Comparison of ENCODE assay signal across 10 cellular contexts in the genomic region with DNA sequence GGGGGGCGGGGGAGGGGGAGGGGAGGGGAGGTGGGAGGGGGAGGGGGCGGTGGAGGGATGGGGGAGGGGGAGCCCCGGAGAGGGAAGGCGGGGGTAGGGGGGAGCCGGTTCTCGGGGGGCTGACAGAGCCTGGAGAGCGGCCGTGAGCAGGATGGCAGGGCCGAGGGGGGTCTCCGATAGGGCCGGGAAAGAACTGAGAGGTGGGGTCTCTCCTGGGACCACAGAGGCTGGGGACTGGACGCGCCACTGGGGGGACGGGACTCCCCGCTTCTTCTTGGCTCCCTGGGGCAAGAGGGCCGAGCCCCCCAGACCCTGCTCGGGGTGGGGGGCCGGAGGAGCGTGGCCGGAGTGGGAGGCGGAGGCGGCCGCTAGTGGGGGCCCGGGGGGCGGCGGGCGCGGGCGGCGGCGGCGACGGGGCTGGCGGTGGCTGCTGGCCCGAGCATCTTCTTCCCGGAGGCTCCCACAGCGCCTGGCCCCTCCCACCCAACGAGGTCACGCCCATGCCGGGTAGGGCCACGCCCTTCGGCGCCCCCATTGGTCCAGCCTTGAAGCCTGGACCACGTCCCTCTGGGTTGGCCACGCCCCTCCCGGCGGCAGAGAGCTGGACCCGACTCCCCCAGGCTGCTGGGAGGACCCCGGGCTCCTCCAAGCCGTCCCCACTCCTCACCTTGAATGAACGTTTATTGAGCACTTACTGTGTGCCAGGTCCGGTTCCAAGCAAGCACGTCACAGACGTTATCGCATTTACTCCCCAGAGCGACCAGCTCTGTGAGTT. TPM values are rescaled to one million over a fixed set of nuclear protein-coding genes. Genes with fewer than 3 reads are reported as not detected.
DNase-seq lines count a peak whose midpoint lies in the region; ATAC-seq and TF ChIP-seq lines count a peak whose summit lies in the region.
"Had no signal": no experiment of that assay in that cellular context is flagged by ENCODE, and none has a peak within 500 bp of the region (broad histone marks: within the 10 kb centered on the region; RNA-seq: fewer than 3 reads in every experiment).

NOVA2 (minus strand) TSS at position 302 of the 775 bp plus-strand sequence. CDS start 514 bp downstream, outside the sequence.

- H3K27ac ChIP-seq in osteoblast (ENCODE audit: low read depth, low read length), result no peak within 1 kb of the TSS
- H3K27ac ChIP-seq: 22Rv1, VCaP had no signal

- H3K27me3 Mint-ChIP-seq in activated naive CD4-positive, alpha-beta T cell treated with anti-CD3 and anti-CD28 coated beads, Interleukin-2, amount 10 ng/mL, durations not matched to agents 7 days and 5 days, result peaks cover 90% of the 10 kb centered on the region

- peaks cover 52% of the 10 kb centered on the region for H3K27me3 ChIP-seq in osteoblast (ENCODE audit: insufficient read depth, low read length)

- no peaks in the 10 kb centered on the region for H3K36me3 ChIP-seq in osteoblast (ENCODE audit: insufficient read depth, low read length)

- DNase-seq in DMS53 (lab: John Stamatoyannopoulos, UW) (peak; percentile 42), DMS53 treated with DMSO at 0.1 percent for 48 hours (lab: John Stamatoyannopoulos, UW; ENCODE audit: unreplicated experiment) (no peak), NCI-H345 treated with DMSO at 0.1 percent for 48 hours (lab: John Stamatoyannopoulos, UW; ENCODE audit: unreplicated experiment) (peak; percentile 47), glomerular visceral epithelial cell (ENCODE audit: extremely low spot score) (peak; percentile 60), osteoblast (ENCODE audit: insufficient read length, low spot score, missing footprints) (peak; percentile 91), NOMO-1 (lab: John Stamatoyannopoulos, UW; ENCODE audit: unreplicated experiment in 2 of 2) (no peak)
- DNase-seq in activated naive CD4-positive, alpha-beta T cell treated with anti-CD3 and anti-CD28 coated beads, Interleukin-2, amount 10 ng/mL, durations not matched to agents 7 days and 5 days, result peak; percentile 47

- H3K4me1 Mint-ChIP-seq in activated naive CD4-positive, alpha-beta T cell treated with anti-CD3 and anti-CD28 coated beads, Interleukin-2, amount 10 ng/mL, durations not matched to agents 7 days and 5 days, result peaks cover 20% of the 10 kb centered on the region

- no peaks in the 10 kb centered on the region for H3K9me3 ChIP-seq in osteoblast (ENCODE audit: low read depth, low read length)

- H3K4me1 ChIP-seq in osteoblast (ENCODE audit: insufficient read depth, low read length), result no peaks in the 10 kb centered on the region

- no peak within 1 kb of the TSS for H2AFZ ChIP-seq in osteoblast (ENCODE audit: low read length)

- TF ChIP-seq CTCF in osteoblast (IDR thresholded peaks at IDR 0.05; ENCODE audit: extremely low read depth, low read depth, low read length), result no peak

- H3K9me3 Mint-ChIP-seq in activated naive CD4-positive, alpha-beta T cell treated with anti-CD3 and anti-CD28 coated beads, Interleukin-2, amount 10 ng/mL, durations not matched to agents 7 days and 5 days, result no peaks in the 10 kb centered on the region

- CTCF ChIA-PET in activated naive CD4-positive, alpha-beta T cell treated with anti-CD3 and anti-CD28 coated beads, Interleukin-2, amount 10 ng/mL, durations not matched to agents 7 days and 5 days (lab: Charles Lee), result no interaction called here

- ATAC-seq in HG03135 (IDR thresholded peaks at IDR 0.05; ENCODE audit: unreplicated experiment), result no peak

- no peak within 1 kb of the TSS for H3K4me2 ChIP-seq in osteoblast (ENCODE audit: insufficient read depth, low read length)

- no peak within 1 kb of the TSS for H3K27ac Mint-ChIP-seq in activated naive CD4-positive, alpha-beta T cell treated with anti-CD3 and anti-CD28 coated beads, Interleukin-2, amount 10 ng/mL, durations not matched to agents 7 days and 5 days

- H4K20me1 ChIP-seq in osteoblast (ENCODE audit: insufficient read depth, low read length), result no peaks in the 10 kb centered on the region

- no peak within 1 kb of the TSS for H3K4me3 ChIP-seq in osteoblast (ENCODE audit: insufficient read depth, low read length)

- no peaks in the 10 kb centered on the region for H3K79me2 ChIP-seq in osteoblast (ENCODE audit: insufficient read depth, low read length)

- H3K36me3 Mint-ChIP-seq in activated naive CD4-positive, alpha-beta T cell treated with anti-CD3 and anti-CD28 coated beads, Interleukin-2, amount 10 ng/mL, durations not matched to agents 7 days and 5 days, result no peaks in the 10 kb centered on the region

- H3K4me3 Mint-ChIP-seq in activated naive CD4-positive, alpha-beta T cell treated with anti-CD3 and anti-CD28 coated beads, Interleukin-2, amount 10 ng/mL, durations not matched to agents 7 days and 5 days, result no peak within 1 kb of the TSS

RNA-seq across cellular contexts. Expression of gene NOVA2, which starts in this region (rescaled TPM):
- total RNA-seq in osteoblast, result not detected in 2 replicates

Comparison
In these comparisons a context has a peak if more than half of its experiments do, and no peak if none do; other contexts are left out.
1. DNase-seq: peak in DMS53 (single experiment), NCI-H345 treated with DMSO at 0.1 percent for 48 hours (single experiment), activated naive CD4-positive, alpha-beta T cell treated with anti-CD3 and anti-CD28 coated beads, Interleukin-2, amount 10 ng/mL, durations not matched to agents 7 days and 5 days (single experiment) and glomerular visceral epithelial cell (single experiment); none in DMS53 treated with DMSO at 0.1 percent for 48 hours (single experiment) and NOMO-1 (0 of 2).
2. Peak in DNase-seq in osteoblast; RNA of the gene not detected or under 1 TPM.